17 cellular contexts compared by ENCODE assay signal in genomic region chr1:172674831-172675613, GRCh38. TPM values are rescaled to one million over a fixed set of nuclear protein-coding genes. Genes with fewer than 3 reads are reported as not detected.
DNase-seq lines count a peak whose midpoint lies in the region; ATAC-seq and TF ChIP-seq lines count a peak whose summit lies in the region.
"Had no signal": no experiment of that assay in that cellular context is flagged by ENCODE, and none has a peak within 500 bp of the region (broad histone marks: within the 10 kb centered on the region; RNA-seq: fewer than 3 reads in every experiment).

No MANE protein-coding gene starts in this region.

- CTCF ChIA-PET in activated CD4-positive, alpha-beta memory T cell treated with anti-CD3 and anti-CD28 coated beads for 36 hours (lab: Charles Lee), result interaction anchor here (0.9 to 1.9 kb wide), 5 partner anchors 13 to 528 kb away, joined by 3 to 8 read pairs (median 5); no protein-coding TSS in a partner anchor

- H3K36me3 ChIP-seq in urinary bladder (ENCODE audit: insufficient read depth) (no peaks in the 10 kb centered on the region), MG63 (no peaks in the 10 kb centered on the region)
- H3K36me3 ChIP-seq: breast epithelium, transverse colon had no signal

- H3K4me3 Mint-ChIP-seq in activated naive CD4-positive, alpha-beta T cell treated with anti-CD3 and anti-CD28 coated beads, Interleukin-2, amount 50 U/mL, for 24 hours, result peak overlapping the region; percentile 67
- peak overlapping the region; percentile 9 for H3K4me3 Mint-ChIP-seq in activated CD4-positive, alpha-beta memory T cell treated with anti-CD3 and anti-CD28 coated beads for 36 hours
- H3K4me3 Mint-ChIP-seq in immature natural killer cell, result peak overlapping the region; percentile 77 to 89 (median 81)
- H3K4me3 Mint-ChIP-seq: naive B cell, WTC11 had no signal

- TF ChIP-seq CTCF in omental fat pad (IDR thresholded peaks at IDR 0.05), result no peak

- no peak for DNase-seq in activated naive CD4-positive, alpha-beta T cell (lab: John Stamatoyannopoulos, UW)
- no peak for DNase-seq in activated CD4-positive, alpha-beta memory T cell treated with anti-CD3 and anti-CD28 coated beads for 36 hours
- DNase-seq in immature natural killer cell (peak; percentile 73 to 79 (median 77)), midbrain (lab: John Stamatoyannopoulos, UW) (no peak), omental fat pad (ENCODE audit: low spot score) (no peak), MG63 (no peak)
- DNase-seq: left ventricle myocardium superior; naive B cell; NCI-H82; retina; stimulated activated CD4-positive, alpha-beta T cell treated with anti-CD3 and anti-CD28 coated beads, Interleukin-2, amount 100 ng/mL, for 24 hours; transverse colon had no signal

- no peaks in the 10 kb centered on the region for H3K27me3 Mint-ChIP-seq in activated naive CD4-positive, alpha-beta T cell treated with anti-CD3 and anti-CD28 coated beads, Interleukin-2, amount 50 U/mL, for 24 hours
- no peaks in the 10 kb centered on the region for H3K27me3 Mint-ChIP-seq in activated CD4-positive, alpha-beta memory T cell treated with anti-CD3 and anti-CD28 coated beads for 36 hours
- peaks cover 5 to 9% (median 9%) of the 10 kb centered on the region in 3 donors for H3K27me3 Mint-ChIP-seq in immature natural killer cell (ENCODE audit: low read depth in 3 of 3)
- H3K27me3 Mint-ChIP-seq: naive B cell had no signal

- peaks cover 93% of the 10 kb centered on the region for H3K4me1 Mint-ChIP-seq in activated naive CD4-positive, alpha-beta T cell treated with anti-CD3 and anti-CD28 coated beads, Interleukin-2, amount 50 U/mL, for 24 hours
- peaks cover 79% of the 10 kb centered on the region for H3K4me1 Mint-ChIP-seq in activated CD4-positive, alpha-beta memory T cell treated with anti-CD3 and anti-CD28 coated beads for 36 hours (ENCODE audit: low read depth)
- H3K4me1 Mint-ChIP-seq in immature natural killer cell, result peaks cover 95 to 99% of the 10 kb centered on the region in 2 donors
- H3K4me1 Mint-ChIP-seq: naive B cell had no signal

- no peaks in the 10 kb centered on the region; the same call in 1 of the 2 replicates for H3K27me3 ChIP-seq in MG63
- H3K27me3 ChIP-seq: breast epithelium, transverse colon had no signal

- H3K9me3 ChIP-seq in MG63, result 0 out of 2 replicates have a peak, but pooled peaks cover 1% of the 10 kb centered on the region
- H3K9me3 ChIP-seq: transverse colon had no signal

- H3K36me3 Mint-ChIP-seq in activated naive CD4-positive, alpha-beta T cell treated with anti-CD3 and anti-CD28 coated beads, Interleukin-2, amount 50 U/mL, for 24 hours, result peaks cover 9% of the 10 kb centered on the region
- H3K36me3 Mint-ChIP-seq in activated CD4-positive, alpha-beta memory T cell treated with anti-CD3 and anti-CD28 coated beads for 36 hours, result no peaks in the 10 kb centered on the region
- H3K36me3 Mint-ChIP-seq in immature natural killer cell, result peaks cover 4 to 17% (median 4%) of the 10 kb centered on the region in 3 donors
- H3K36me3 Mint-ChIP-seq: naive B cell, WTC11 had no signal

- intact Hi-C loops in activated CD4-positive, alpha-beta memory T cell treated with anti-CD3 and anti-CD28 coated beads for 36 hours (cut with micrococcal nuclease), result loop anchor here (1.0 to 2.0 kb wide), 3 partner anchors 16 to 36 kb away; partner anchors contain the start of gene FASLG

- 33% methylated on average over 4 of the region's 4 CpGs for WGBS in urinary bladder

- POLR2A ChIA-PET in activated CD4-positive, alpha-beta memory T cell treated with anti-CD3 and anti-CD28 coated beads for 36 hours (lab: Charles Lee), result interaction anchor here (0.8 to 2.8 kb wide), 5 partner anchors 15 to 34 kb away, joined by 3 to 8 read pairs (median 4); partner anchors contain the start of gene FASLG

- peak overlapping the region; percentile 62 for H3K27ac Mint-ChIP-seq in activated naive CD4-positive, alpha-beta T cell treated with anti-CD3 and anti-CD28 coated beads, Interleukin-2, amount 50 U/mL, for 24 hours
- H3K27ac Mint-ChIP-seq in activated CD4-positive, alpha-beta memory T cell treated with anti-CD3 and anti-CD28 coated beads for 36 hours, result peak overlapping the region; percentile 71
- peak overlapping the region; percentile 96 to 100 (median 99) for H3K27ac Mint-ChIP-seq in immature natural killer cell
- H3K27ac Mint-ChIP-seq: naive B cell, WTC11 had no signal

- H3K27ac ChIP-seq in urinary bladder (ENCODE audit: low read depth), result peak overlapping the region; percentile 38
- H3K27ac ChIP-seq: transverse colon had no signal

- no peaks in the 10 kb centered on the region for H3K4me1 ChIP-seq in urinary bladder (ENCODE audit: insufficient read depth)
- H3K4me1 ChIP-seq: breast epithelium had no signal

- H3K4me3 ChIP-seq in urinary bladder (ENCODE audit: low read depth, low read length), result no peak overlapping the region
- no peak overlapping the region for H3K4me3 ChIP-seq in MG63
- H3K4me3 ChIP-seq: transverse colon had no signal

- no peaks in the 10 kb centered on the region for H3K9me3 Mint-ChIP-seq in activated naive CD4-positive, alpha-beta T cell treated with anti-CD3 and anti-CD28 coated beads, Interleukin-2, amount 50 U/mL, for 24 hours
- no peaks in the 10 kb centered on the region for H3K9me3 Mint-ChIP-seq in activated CD4-positive, alpha-beta memory T cell treated with anti-CD3 and anti-CD28 coated beads for 36 hours
- no peaks in the 10 kb centered on the region for H3K9me3 Mint-ChIP-seq in immature natural killer cell
- H3K9me3 Mint-ChIP-seq: WTC11 had no signal

- ATAC-seq in omental fat pad (ENCODE audit: low FRiP score), result no peak
- ATAC-seq: left ventricle myocardium superior, WTC11 had no signal

RNA-seq across cellular contexts. Expression of gene FASLG, which starts 16.1 kb away (rescaled TPM):
- total RNA-seq in activated CD4-positive, alpha-beta memory T cell treated with anti-CD3 and anti-CD28 coated beads for 36 hours, result 1 to 10 TPM; 8.2 to 8.6 TPM
- polyA plus RNA-seq in immature natural killer cell, result 10 to 100 TPM; 20.7 to 60.6 (median 40.2) TPM
- 0.26 TPM for total RNA-seq in urinary bladder
- polyA plus RNA-seq in urinary bladder, result 0.04 TPM
- total RNA-seq in omental fat pad, result under 1 TPM in 2 of 4 donors, not detected in 2; 0.24 to 0.31 TPM
- total RNA-seq in MG63 (2014; rRNA removed; shearing (Covaris generic); ENCODE audit: low replicate concordance), result not detected in 2 replicates
- total RNA-seq: RPMI7951, WTC11 had no signal

Comparison
In these comparisons a context has a peak if more than half of its experiments do, and no peak if none do; other contexts are left out.
1. H3K4me3 Mint-ChIP-seq: peak in every context shown above with its lines; median percentile 81 in immature natural killer cell; 67 in activated naive CD4-positive, alpha-beta T cell treated with anti-CD3 and anti-CD28 coated beads, Interleukin-2, amount 50 U/mL, for 24 hours; 9 in activated CD4-positive, alpha-beta memory T cell treated with anti-CD3 and anti-CD28 coated beads for 36 hours.
2. DNase-seq: peak in immature natural killer cell (3 of 3); none in activated naive CD4-positive, alpha-beta T cell (0 of 4), activated CD4-positive, alpha-beta memory T cell treated with anti-CD3 and anti-CD28 coated beads for 36 hours (single experiment), midbrain (single experiment), omental fat pad (single experiment) and MG63 (single experiment).
3. Peak in every context shown above with its lines, with median percentiles within 50 percentile points of each other: H3K27ac Mint-ChIP-seq.